ENCODE assay signal across 13 cellular contexts in the genomic region with DNA sequence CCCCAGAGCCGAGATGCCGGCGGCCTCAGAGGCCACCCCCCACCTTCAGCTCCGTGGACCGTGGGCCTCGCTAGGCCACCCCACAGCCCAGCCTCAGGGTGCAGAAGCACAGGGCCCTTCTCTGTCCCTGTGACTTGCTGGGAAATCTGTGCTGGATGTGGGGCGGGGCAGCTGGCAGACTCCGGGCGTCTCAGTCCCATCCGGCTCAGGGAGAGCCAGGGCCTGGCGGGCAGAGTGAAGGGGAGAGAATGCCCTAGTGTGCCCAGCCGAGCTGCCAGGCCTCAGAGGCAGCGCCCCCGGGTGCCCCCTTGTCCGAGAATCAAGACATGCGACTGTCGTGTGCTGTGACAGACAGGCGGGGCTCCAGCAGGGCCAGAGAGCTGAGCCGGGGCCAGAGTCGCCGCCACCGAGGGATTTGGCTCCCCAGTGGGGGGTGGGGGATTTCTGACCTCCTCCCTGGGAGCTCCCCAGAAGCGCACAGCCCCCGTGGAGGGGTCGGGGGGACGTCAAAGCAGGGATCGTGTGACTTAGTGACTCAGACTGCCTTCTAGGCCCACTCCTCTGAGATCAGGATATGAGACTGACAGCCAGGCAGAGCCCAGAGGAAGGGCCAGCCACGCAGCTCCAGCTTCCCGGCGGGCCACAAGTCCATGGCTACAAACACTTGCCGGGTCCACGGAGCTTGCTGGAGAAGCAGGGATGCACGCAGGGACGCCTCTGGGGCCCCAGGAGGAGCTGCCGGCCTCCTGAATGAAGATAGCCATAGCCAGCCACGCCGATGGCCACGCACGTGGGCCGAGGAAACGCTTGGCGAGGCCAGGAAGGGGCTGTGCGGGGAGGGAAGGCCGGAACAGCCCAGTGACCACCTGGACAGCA. TPM values are rescaled to one million over a fixed set of nuclear protein-coding genes. Genes with fewer than 3 reads are reported as not detected.
DNase-seq lines count a peak whose midpoint lies in the region; ATAC-seq and TF ChIP-seq lines count a peak whose summit lies in the region.
"Had no signal": no experiment of that assay in that cellular context is flagged by ENCODE, and none has a peak within 500 bp of the region (broad histone marks: within the 10 kb centered on the region; RNA-seq: fewer than 3 reads in every experiment).

No MANE protein-coding gene starts in this region.

- no peak overlapping the region for H3K9ac ChIP-seq in rectal smooth muscle tissue (ENCODE audit: low read length)

- intact Hi-C loops in left ventricle myocardium inferior (cut with micrococcal nuclease) = no loop called here

- H3K36me3 ChIP-seq in BE2C (no peaks in the 10 kb centered on the region), RWPE2 (ENCODE audit: low read depth) (no peaks in the 10 kb centered on the region), left ventricle myocardium inferior (peaks cover 90% of the 10 kb centered on the region), rectal smooth muscle tissue (ENCODE audit: control insufficient read depth, insufficient read depth, low read length) (peaks cover 14% of the 10 kb centered on the region)

- no peaks in the 10 kb centered on the region; the same call in 1 of the 2 replicates for H3K4me1 ChIP-seq in BE2C
- H3K4me1 ChIP-seq in RWPE2 (ENCODE audit: insufficient read depth, poor library complexity, severe bottlenecking) = no peaks in the 10 kb centered on the region
- peaks cover 25% of the 10 kb centered on the region for H3K4me1 ChIP-seq in left ventricle myocardium inferior
- H3K4me1 ChIP-seq in rectal smooth muscle tissue (ENCODE audit: control insufficient read depth, insufficient read depth, low read length) = peaks cover 11% of the 10 kb centered on the region

- H3K4me3 ChIP-seq in BE2C (ENCODE audit: low read depth, low read length) = no peak overlapping the region
- no peak overlapping the region for H3K4me3 ChIP-seq in RWPE2 (ENCODE audit: severe bottlenecking)
- H3K4me3 ChIP-seq in left ventricle myocardium inferior = no peak overlapping the region
- no peak overlapping the region for H3K4me3 ChIP-seq in rectal smooth muscle tissue (ENCODE audit: low read length)
- H3K4me3 ChIP-seq: SK-N-MC had no signal

- peak; percentile 12 for DNase-seq in BE2C
- peak; percentile 51 for DNase-seq in RWPE2 (ENCODE audit: low spot score)
- peak; percentile 38 for DNase-seq in left ventricle myocardium inferior
- no peak for DNase-seq in amniotic stem cell (lab: John Stamatoyannopoulos, UW)
- no peak for DNase-seq in caudate nucleus (lab: John Stamatoyannopoulos, UW)
- no peak for DNase-seq in NCI-H1694 treated with DMSO at 0.1 percent for 48 hours (lab: John Stamatoyannopoulos, UW)
- DNase-seq: central memory CD4-positive, alpha-beta T cell; NCI-H748 treated with DMSO at 0.1 percent for 48 hours; small intestine had no signal

- no peak for ATAC-seq in RWPE2 (ENCODE audit: low read depth)
- ATAC-seq in HG02678 (IDR thresholded peaks at IDR 0.05; ENCODE audit: unreplicated experiment) = no peak

- H3K9me3 ChIP-seq in BE2C (no peaks in the 10 kb centered on the region), RWPE2 (ENCODE audit: severe bottlenecking) (no peaks in the 10 kb centered on the region), left ventricle myocardium inferior (replicated peaks) (no peaks in the 10 kb centered on the region)
- H3K9me3 ChIP-seq: Caco-2 had no signal

- H3K27ac ChIP-seq in RWPE2 (ENCODE audit: poor library complexity, severe bottlenecking) = no peak overlapping the region
- peak overlapping the region; percentile 67 for H3K27ac ChIP-seq in left ventricle myocardium inferior (replicated peaks)
- peak overlapping the region; percentile 45 for H3K27ac ChIP-seq in rectal smooth muscle tissue (ENCODE audit: low read depth, low read length)
- H3K27ac ChIP-seq in caudate nucleus (ENCODE audit: low read depth, low read length) = no peak overlapping the region
- H3K27ac ChIP-seq: SK-N-MC had no signal

- TF ChIP-seq CTCF in BE2C (IDR thresholded peaks at IDR 0.05; ENCODE audit: low read depth, low read length) (no peak), RWPE2 (IDR thresholded peaks at IDR 0.05; ENCODE audit: poor library complexity, severe bottlenecking) (no peak), left ventricle myocardium inferior (IDR thresholded peaks at IDR 0.05; ENCODE audit: borderline replicate concordance) (no peak)

- H3K27me3 ChIP-seq in BE2C = no peaks in the 10 kb centered on the region
- H3K27me3 ChIP-seq in RWPE2 (ENCODE audit: insufficient read depth, poor library complexity, severe bottlenecking) = no peaks in the 10 kb centered on the region
- no peaks in the 10 kb centered on the region for H3K27me3 ChIP-seq in left ventricle myocardium inferior (ENCODE audit: low read depth)
- no peaks in the 10 kb centered on the region for H3K27me3 ChIP-seq in rectal smooth muscle tissue (ENCODE audit: control insufficient read depth, insufficient read depth, low read length)

RNA-seq across cellular contexts. Expression of gene COL6A1, which starts 11.9 kb away (rescaled TPM):
- 158 TPM for polyA plus RNA-seq in BE2C (2012; ENCODE audit: insufficient read depth, insufficient read length, low read depth)
- 154 TPM for total RNA-seq in left ventricle myocardium inferior

Comparison
In these comparisons a context has a peak if more than half of its experiments do, and no peak if none do; other contexts are left out.
1. DNase-seq: peak in BE2C (single experiment), RWPE2 (single experiment) and left ventricle myocardium inferior (single experiment); none in amniotic stem cell (single experiment), caudate nucleus (0 of 61) and NCI-H1694 treated with DMSO at 0.1 percent for 48 hours (single experiment).
2. H3K27ac ChIP-seq: peak in left ventricle myocardium inferior (single experiment) and rectal smooth muscle tissue (single experiment); none in RWPE2 (single experiment) and caudate nucleus (single experiment).